In the genomic region with DNA sequence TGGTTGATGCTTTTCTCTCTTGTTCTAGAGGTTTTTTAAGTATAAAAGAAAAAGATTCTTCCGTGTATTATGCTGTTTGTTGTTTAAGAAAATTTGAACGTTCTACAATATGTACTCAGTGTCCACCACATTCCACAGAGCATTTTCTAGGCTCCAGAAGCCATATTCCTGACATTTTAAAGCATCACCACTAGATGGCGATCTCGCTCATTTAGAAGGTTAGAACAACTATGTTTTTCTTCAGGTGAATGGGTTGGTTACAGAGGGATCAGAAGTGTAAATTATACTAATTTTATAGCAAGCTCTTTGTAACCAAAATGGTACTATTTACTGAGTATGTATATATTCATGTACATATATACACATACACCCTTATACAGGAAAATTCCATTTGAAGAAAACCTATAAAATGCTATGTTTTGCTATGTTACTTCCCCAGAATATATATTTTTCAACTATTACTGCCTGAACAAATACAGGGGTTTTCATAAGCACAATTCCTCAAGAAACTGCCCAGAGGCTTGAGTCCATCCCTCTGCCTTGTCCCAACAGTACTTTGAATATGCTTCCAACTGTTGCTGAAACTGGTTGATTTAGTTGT, we compare ENCODE assay signal across 8 cellular contexts.
DNase-seq lines count a peak whose midpoint lies in the region; ATAC-seq, FAIRE-seq and TF ChIP-seq lines count a peak whose summit lies in the region.

No MANE protein-coding gene starts in this region.

- no peaks in the 10 kb centered on the region for H3K4me1 ChIP-seq in trophoblast cell (ENCODE audit: control insufficient read depth in 1 of 2, insufficient read depth in 2 of 2, low read length in 2 of 2)

- H3K4me1 Mint-ChIP-seq in T-helper 17 cell: no peaks in the 10 kb centered on the region

- no peak overlapping the region for H2BK12ac ChIP-seq in trophoblast cell (ENCODE audit: low read length)

- no peaks in the 10 kb centered on the region for H3K36me3 Mint-ChIP-seq in T-helper 17 cell (ENCODE audit: low read depth)

- H3K4me3 ChIP-seq in BJ (ENCODE audit: low read depth, low read length) (no peak overlapping the region), trophoblast cell (ENCODE audit: low read depth, low read length) (no peak overlapping the region)

- no peak overlapping the region for H3K4ac ChIP-seq in trophoblast cell (ENCODE audit: low read depth, low read length)

- H4K12ac ChIP-seq in trophoblast cell (ENCODE audit: low read depth, low read length): no peak overlapping the region

- H3K27me3 ChIP-seq in BJ (ENCODE audit: control insufficient read depth, insufficient read depth, low read length) (no peaks in the 10 kb centered on the region), trophoblast cell (ENCODE audit: insufficient read depth, low read length) (no peaks in the 10 kb centered on the region)

- no peak overlapping the region for H3K4me2 ChIP-seq in trophoblast cell (ENCODE audit: low read length)

- DNase-seq in BJ (ENCODE audit: low read depth): no peak
- DNase-seq in GM12891 (ENCODE audit: insufficient read length, low spot score): no peak
- peak; percentile 27 for DNase-seq in NCI-H1092 (lab: John Stamatoyannopoulos, UW)
- no peak for DNase-seq in T-helper 17 cell
- peak; percentile 51 for DNase-seq in fibroblast of the conjunctiva (ENCODE audit: low read depth)
- peak; percentile 35 to 89 for DNase-seq in trophoblast cell

- H4K91ac ChIP-seq in trophoblast cell (ENCODE audit: low read depth, low read length): no peak overlapping the region

- no peak overlapping the region for H2AFZ ChIP-seq in trophoblast cell (ENCODE audit: insufficient read depth, low read length, poor library complexity)

- no peak for TF ChIP-seq POLR2A in GM12891 (IDR thresholded peaks at IDR 0.05; ENCODE audit: low read depth, low read length)

- H2BK120ac ChIP-seq in trophoblast cell (ENCODE audit: insufficient read depth, low read length, poor library complexity): no peak overlapping the region

- no peaks in the 10 kb centered on the region for H3K79me1 ChIP-seq in trophoblast cell (ENCODE audit: low read length)

- H3K79me2 ChIP-seq in trophoblast cell (ENCODE audit: control insufficient read depth, insufficient read depth, low read length, poor library complexity): no peaks in the 10 kb centered on the region

- peak; percentile 67 for TF ChIP-seq CTCF in BJ (IDR thresholded peaks at IDR 0.05; ENCODE audit: insufficient read depth, low read depth, low read length)

- H3K23ac ChIP-seq in trophoblast cell (ENCODE audit: low read length): no peak overlapping the region

- H2AK5ac ChIP-seq in trophoblast cell (ENCODE audit: low read length): no peak overlapping the region

- no peak overlapping the region for H3K9ac ChIP-seq in trophoblast cell (ENCODE audit: low read length)

- peak; percentile 81 for FAIRE-seq in GM12891 (lab: Jason Lieb, UNC)

- no peak overlapping the region for H2BK5ac ChIP-seq in trophoblast cell (ENCODE audit: low read depth, low read length, poor library complexity)

- POLR2A ChIA-PET in BJ (lab: Charles Lee): no interaction called here

- CTCF ChIA-PET in BJ (lab: Yijun Ruan, JAX): interaction anchor here (0.6 to 1.3 kb wide), 7 partner anchors 16 to 1625 kb away, joined by 3 to 5 read pairs (median 3); no protein-coding TSS in a partner anchor

- H3K9me3 ChIP-seq in T-helper 17 cell (ENCODE audit: control insufficient read depth, low read length, poor library complexity, severe bottlenecking) (no peaks in the 10 kb centered on the region), trophoblast cell (ENCODE audit: insufficient read depth, low read depth, low read length) (no peaks in the 10 kb centered on the region)

- no peak overlapping the region for H3K4me3 Mint-ChIP-seq in T-helper 17 cell

- peak; percentile 76 for ATAC-seq in HG02610 (IDR thresholded peaks at IDR 0.05; ENCODE audit: unreplicated experiment)
- peak; percentile 54 for ATAC-seq in T-helper 17 cell
- no peak for ATAC-seq in HG02763 (IDR thresholded peaks at IDR 0.05; ENCODE audit: unreplicated experiment)

- WGBS in trophoblast cell (ENCODE audit: extremely low coverage, insufficient coverage, insufficient read length): no CpG with 5 or more reads among the region's 4 CpGs

- no peak overlapping the region for H3K27ac Mint-ChIP-seq in T-helper 17 cell

- no peak overlapping the region for H3K27ac ChIP-seq in trophoblast cell (ENCODE audit: low read depth, low read length)

- H4K8ac ChIP-seq in trophoblast cell (ENCODE audit: low read depth, low read length): no peak overlapping the region

- no peak overlapping the region for H3K14ac ChIP-seq in trophoblast cell (ENCODE audit: low read length)

- H3K27me3 Mint-ChIP-seq in T-helper 17 cell: no peaks in the 10 kb centered on the region

- no peak overlapping the region for H3K18ac ChIP-seq in trophoblast cell (ENCODE audit: low read length)

- H3K36me3 ChIP-seq in BJ (ENCODE audit: control insufficient read depth, insufficient read depth, low read length) (no peaks in the 10 kb centered on the region), trophoblast cell (ENCODE audit: control insufficient read depth in 1 of 2, insufficient read depth in 2 of 2, low read length in 2 of 2) (no peaks in the 10 kb centered on the region)

TF ChIP-seq in GM12891, 5 proteins besides CTCF, POLR2A, EP300 and RAD21:
- TF ChIP-seq POLR2AphosphoS5 (IDR thresholded peaks at IDR 0.05; ENCODE audit: low read depth, low read length) (no peak), SPI1 (IDR thresholded peaks at IDR 0.05; ENCODE audit: low read depth, low read length) (no peak), POU2F2 (IDR thresholded peaks at IDR 0.05; ENCODE audit: low read depth, low read length) (no peak), TAF1 (IDR thresholded peaks at IDR 0.05; ENCODE audit: low read depth, low read length) (no peak), PAX5 (IDR thresholded peaks at IDR 0.05; ENCODE audit: insufficient read depth, low read length, severe bottlenecking) (no peak)
TF ChIP-seq in GM12891: peak in this region for 0.

Comparison
In these comparisons a context has a peak if more than half of its experiments do, and no peak if none do; other contexts are left out.
1. DNase-seq: peak in NCI-H1092 (single experiment), fibroblast of the conjunctiva (single experiment) and trophoblast cell (2 of 2); none in BJ (single experiment), GM12891 (single experiment) and T-helper 17 cell (0 of 3).